In genomic region chr22:32206774-32207758, GRCh38 we compare ENCODE assay signal across 8 cellular contexts.
DNase-seq lines count a peak whose midpoint lies in the region; ATAC-seq lines count a peak whose summit lies in the region.

No MANE protein-coding gene starts in this region.

- no peaks in the 10 kb centered on the region for H3K36me3 Mint-ChIP-seq in activated naive CD4-positive, alpha-beta T cell treated with anti-CD3 and anti-CD28 coated beads, Interleukin-2, amount 10 ng/mL, durations not matched to agents 7 days and 5 days

- CTCF ChIA-PET in activated naive CD4-positive, alpha-beta T cell treated with anti-CD3 and anti-CD28 coated beads, Interleukin-2, amount 10 ng/mL, durations not matched to agents 7 days and 5 days (lab: Charles Lee) = interaction anchor here (1.4 kb wide), 1 partner anchor 16 kb away, joined by 4 read pairs; no protein-coding TSS in a partner anchor

- no peak overlapping the region for H3K4me3 Mint-ChIP-seq in activated naive CD4-positive, alpha-beta T cell treated with anti-CD3 and anti-CD28 coated beads, Interleukin-2, amount 10 ng/mL, durations not matched to agents 7 days and 5 days

- peaks cover 45% of the 10 kb centered on the region for H3K27me3 Mint-ChIP-seq in activated naive CD4-positive, alpha-beta T cell treated with anti-CD3 and anti-CD28 coated beads, Interleukin-2, amount 10 ng/mL, durations not matched to agents 7 days and 5 days

- no peak overlapping the region for H3K27ac Mint-ChIP-seq in activated naive CD4-positive, alpha-beta T cell treated with anti-CD3 and anti-CD28 coated beads, Interleukin-2, amount 10 ng/mL, durations not matched to agents 7 days and 5 days

- H3K4me1 Mint-ChIP-seq in activated naive CD4-positive, alpha-beta T cell treated with anti-CD3 and anti-CD28 coated beads, Interleukin-2, amount 10 ng/mL, durations not matched to agents 7 days and 5 days = peaks cover 41% of the 10 kb centered on the region

- ATAC-seq in GM21367 (IDR thresholded peaks at IDR 0.05; ENCODE audit: unreplicated experiment) (no peak), GM19467 (IDR thresholded peaks at IDR 0.05; ENCODE audit: unreplicated experiment) (no peak), GM21576 (IDR thresholded peaks at IDR 0.05; ENCODE audit: unreplicated experiment) (no peak)

- DNase-seq in stimulated activated CD4-positive, alpha-beta T cell treated with anti-CD3 and anti-CD28 coated beads, Interleukin-4, amount 100 ng/mL, for 24 hours = peak; percentile 28
- no peak for DNase-seq in stimulated activated CD4-positive, alpha-beta T cell treated with anti-CD3 and anti-CD28 coated beads, Interleukin-12 subunit alpha, Interleukin-12 subunit beta, amount 100 ng/mL, for 4 hours
- DNase-seq in NCI-H510A treated with DMSO at 0.1 percent for 48 hours (lab: John Stamatoyannopoulos, UW) (peak; percentile 24), iris pigment epithelial cell (ENCODE audit: low read depth) (peak; percentile 20)
- peak; percentile 58 for DNase-seq in activated naive CD4-positive, alpha-beta T cell treated with anti-CD3 and anti-CD28 coated beads, Interleukin-2, amount 10 ng/mL, durations not matched to agents 7 days and 5 days

- H3K9me3 Mint-ChIP-seq in activated naive CD4-positive, alpha-beta T cell treated with anti-CD3 and anti-CD28 coated beads, Interleukin-2, amount 10 ng/mL, durations not matched to agents 7 days and 5 days = no peaks in the 10 kb centered on the region
